ENCODE assay signal across 8 cellular contexts in genomic region chr19:49133621-49134454, GRCh38. TPM values are rescaled to one million over a fixed set of nuclear protein-coding genes. Genes with fewer than 3 reads are reported as not detected.
DNase-seq lines count a peak whose midpoint lies in the region; ATAC-seq and TF ChIP-seq lines count a peak whose summit lies in the region.

No MANE protein-coding gene starts in this region.

- peak overlapping the region; percentile 50 for H3K4me2 ChIP-seq in IMR-90 (ENCODE audit: low read depth, low read length)

- H3K14ac ChIP-seq in IMR-90 (replicated peaks; ENCODE audit: low read depth, low read length) = no peak overlapping the region

- peaks cover 24% of the 10 kb centered on the region for H3K4me1 Mint-ChIP-seq in activated naive CD4-positive, alpha-beta T cell treated with anti-CD3 and anti-CD28 coated beads, Interleukin-2, amount 50 U/mL, for 24 hours

- H3K4me3 ChIP-seq in IMR-90 (ENCODE audit: insufficient read depth, low read depth, low read length) (peak overlapping the region; percentile 33; the same call in 1 of the 2 replicates), iPS-18c (ENCODE audit: insufficient read depth, low read depth, low read length) (peak overlapping the region; percentile 41; the same call in 1 of the 2 replicates)

- H3K23ac ChIP-seq in IMR-90 (ENCODE audit: low read depth, low read length) = no peak overlapping the region

- peaks cover 2% of the 10 kb centered on the region for H3K4me1 ChIP-seq in IMR-90 (ENCODE audit: control insufficient read depth, insufficient read depth, low read length)

- no peak for TF ChIP-seq CTCF in IMR-90 (conservative IDR thresholded peaks at IDR 0.05; ENCODE audit: low read depth, low read length)
- no peak for TF ChIP-seq CTCF in GM10266 (IDR thresholded peaks at IDR 0.05; ENCODE audit: control insufficient read depth, insufficient read depth, low read depth, missing control alignments)

- peak; percentile 70 for DNase-seq in IMR-90
- peak; percentile 54 to 56 for DNase-seq in stimulated activated CD4-positive, alpha-beta T cell treated with anti-CD3 and anti-CD28 coated beads, Interleukin-4, amount 100 ng/mL, for 4 hours
- no peak for DNase-seq in DMS79 (lab: John Stamatoyannopoulos, UW)
- no peak for DNase-seq in GM10266 (ENCODE audit: extremely low spot score)
- DNase-seq in cerebellum (ENCODE audit: low spot score) = no peak

- no peaks in the 10 kb centered on the region for H3K9me3 Mint-ChIP-seq in activated naive CD4-positive, alpha-beta T cell treated with anti-CD3 and anti-CD28 coated beads, Interleukin-2, amount 50 U/mL, for 24 hours

- H3K36me3 Mint-ChIP-seq in activated naive CD4-positive, alpha-beta T cell treated with anti-CD3 and anti-CD28 coated beads, Interleukin-2, amount 50 U/mL, for 24 hours = no peaks in the 10 kb centered on the region

- intact Hi-C loops in IMR-90 (cut with micrococcal nuclease) = no loop called here

- H3K18ac ChIP-seq in IMR-90 (ENCODE audit: low read depth, low read length) = no peak overlapping the region

- H2BK20ac ChIP-seq in IMR-90 (ENCODE audit: low read depth, low read length) = no peak overlapping the region

- peaks cover 6% of the 10 kb centered on the region; the same call in 1 of the 2 replicates for H3K9me1 ChIP-seq in IMR-90 (ENCODE audit: insufficient read depth, low read length)

- no peaks in the 10 kb centered on the region for H3K27me3 ChIP-seq in IMR-90 (ENCODE audit: control insufficient read depth, insufficient read depth, low read length)

- peak overlapping the region in 1 of 2 experiments; percentile 70; a peak in 1 of 4 replicates for H4K8ac ChIP-seq in IMR-90 (ENCODE audit: low read depth in 2 of 2, low read length in 2 of 2)

- CTCF ChIA-PET in IMR-90 (lab: Yijun Ruan, JAX) = interaction anchor here (0.6 to 1.0 kb wide), 2 partner anchors 36 to 165 kb away, joined by 3 to 4 read pairs; no protein-coding TSS in a partner anchor

- H2AK9ac ChIP-seq in IMR-90 (replicated peaks; ENCODE audit: low read depth, low read length, poor library complexity) = peak overlapping the region; percentile 74

- H3K9me3 ChIP-seq in IMR-90 (ENCODE audit: control insufficient read depth, insufficient read depth, low read length) = no peaks in the 10 kb centered on the region
- no peaks in the 10 kb centered on the region for H3K9me3 ChIP-seq in iPS-18c (ENCODE audit: control insufficient read depth, insufficient read depth, low read length)

- H2BK15ac ChIP-seq in IMR-90 (ENCODE audit: low read depth, low read length) = no peak overlapping the region

- H4K5ac ChIP-seq in IMR-90 (ENCODE audit: low read depth, low read length) = no peak overlapping the region

- no peak for TF ChIP-seq POLR2A in IMR-90 (IDR thresholded peaks at IDR 0.05; ENCODE audit: low read depth, low read length)

- peaks cover 3% of the 10 kb centered on the region for H3K27me3 Mint-ChIP-seq in activated naive CD4-positive, alpha-beta T cell treated with anti-CD3 and anti-CD28 coated beads, Interleukin-2, amount 50 U/mL, for 24 hours

- H3K56ac ChIP-seq in IMR-90 (ENCODE audit: extremely low read depth, insufficient read depth, low read length) = no peak overlapping the region

- H2AFZ ChIP-seq in IMR-90 (replicated peaks; ENCODE audit: low read length, poor library complexity) = peak overlapping the region; percentile 88

- H2BK5ac ChIP-seq in IMR-90 (ENCODE audit: low read depth, low read length, poor library complexity, severe bottlenecking) = no peak overlapping the region

- H3K27ac Mint-ChIP-seq in activated naive CD4-positive, alpha-beta T cell treated with anti-CD3 and anti-CD28 coated beads, Interleukin-2, amount 50 U/mL, for 24 hours = peak overlapping the region; percentile 59

- H3K79me1 ChIP-seq in IMR-90 (ENCODE audit: low read depth in 1 of 2, low read length in 2 of 2) = no peaks in the 10 kb centered on the region

- H3K36me3 ChIP-seq in IMR-90 (ENCODE audit: control insufficient read depth, insufficient read depth, low read length) = no peaks in the 10 kb centered on the region

- peak; percentile 84 for ATAC-seq in IMR-90 (ENCODE audit: low read depth)
- no peak for ATAC-seq in GM21529 (IDR thresholded peaks at IDR 0.05; ENCODE audit: unreplicated experiment)

- H2BK120ac ChIP-seq in IMR-90 (ENCODE audit: low read depth, low read length) = no peak overlapping the region

- no peak overlapping the region for H2AK5ac ChIP-seq in IMR-90 (ENCODE audit: low read depth, low read length)

- H4K20me1 ChIP-seq in IMR-90 (ENCODE audit: insufficient read depth, low read length) = no peaks in the 10 kb centered on the region

- H3K4ac ChIP-seq in IMR-90 (ENCODE audit: low read depth, low read length) = no peak overlapping the region

- H3K9ac ChIP-seq in IMR-90 (ENCODE audit: low read depth, low read length) = no peak overlapping the region

- POLR2A ChIA-PET in IMR-90 (lab: Charles Lee; ENCODE audit: unreplicated experiment) = no interaction called here

- H3K27ac ChIP-seq in IMR-90 (ENCODE audit: insufficient read depth, low read length) = no peak overlapping the region

- peak overlapping the region; percentile 80 for H3K4me3 Mint-ChIP-seq in activated naive CD4-positive, alpha-beta T cell treated with anti-CD3 and anti-CD28 coated beads, Interleukin-2, amount 50 U/mL, for 24 hours

- no peak for TF ChIP-seq RAD21 in IMR-90 (IDR thresholded peaks at IDR 0.05; ENCODE audit: low read length)

- in situ Hi-C loops in IMR-90 (cut with MboI; ENCODE audit: low sequenced_read_pairs) = no loop called here

- WGBS in IMR-90 (ENCODE audit: extremely low coverage in 2 of 2, insufficient read length in 1 of 2), 2 experiments = 24% methylated on average over 13 of the region's 42 CpGs; no CpG with 5 or more reads in 1 of the 2 experiments

- dilution Hi-C loops in IMR-90 (cut with HindIII; ENCODE audit: low sequenced_read_pairs, unreplicated experiment) = no loop called here

- BruUV-seq in IMR-90 (replicated peaks; lab: Mats Ljungman, UMichigan) = no TSS peak

- no peak overlapping the region for H4K91ac ChIP-seq in IMR-90 (ENCODE audit: insufficient read depth, low read depth, low read length)

TF ChIP-seq in IMR-90, 13 proteins besides CTCF, POLR2A, EP300 and RAD21:
- TF ChIP-seq MAZ (IDR thresholded peaks at IDR 0.05; ENCODE audit: borderline replicate concordance, low read depth, low read length) = no peak
- no peak for TF ChIP-seq SMC3 (IDR thresholded peaks at IDR 0.05; ENCODE audit: low read depth, low read length)
- no peak for TF ChIP-seq CEBPB (IDR thresholded peaks at IDR 0.05; ENCODE audit: low read depth, low read length)
- TF ChIP-seq CHD1 (IDR thresholded peaks at IDR 0.05; ENCODE audit: low read depth, low read length) = no peak
- TF ChIP-seq RFX5 (IDR thresholded peaks at IDR 0.05; ENCODE audit: low read depth, low read length) = no peak
- no peak for TF ChIP-seq FOS (IDR thresholded peaks at IDR 0.05; ENCODE audit: low read depth, low read length)
- TF ChIP-seq RCOR1 (IDR thresholded peaks at IDR 0.05; ENCODE audit: insufficient replicate concordance, low read length) = no peak
- TF ChIP-seq BHLHE40 (IDR thresholded peaks at IDR 0.05; ENCODE audit: low read depth, low read length) = no peak
- TF ChIP-seq USF2 (IDR thresholded peaks at IDR 0.05; ENCODE audit: low read depth, low read length) = no peak
- no peak for TF ChIP-seq ELK1 (IDR thresholded peaks at IDR 0.05; ENCODE audit: borderline replicate concordance, low read depth, low read length)

RNA-seq across cellular contexts. Expression of gene PPFIA3, which starts 14.5 kb away (rescaled TPM):
- total RNA-seq in IMR-90 (2012; rRNA removed) (0.83 and 0.90 TPM in 2 replicates), cerebellum (32.6 TPM)
- 1.9 and 2.4 TPM in 2 replicates for polyA plus RNA-seq in IMR-90 (2012; rRNA removed)
- polyA plus RNA-seq in IMR-90 (2012; cell fraction: cytosol; rRNA removed) = 1.5 and 2.9 TPM in 2 replicates
- 5.7 and 7.5 TPM in 2 replicates for polyA plus RNA-seq in IMR-90 (2012; cell fraction: nucleus; rRNA removed; ENCODE audit: low replicate concordance)

RNA-seq across cellular contexts. Expression of gene C19orf73, which starts 14.9 kb away (rescaled TPM):
- total RNA-seq in IMR-90 (2012; rRNA removed) = 0.28 TPM in 1 of 2 replicates, not detected in the other
- 1.2 and 2.0 TPM in 2 replicates for polyA plus RNA-seq in IMR-90 (2012; rRNA removed)
- polyA plus RNA-seq in IMR-90 (2012; cell fraction: cytosol; rRNA removed) = 2.3 TPM in 2 replicates
- polyA plus RNA-seq in IMR-90 (2012; cell fraction: nucleus; rRNA removed; ENCODE audit: low replicate concordance) = 0.85 and 0.98 TPM in 2 replicates
- 1.5 TPM for total RNA-seq in cerebellum

RNA-seq across cellular contexts. Expression of gene LIN7B, which starts 19.7 kb away (rescaled TPM):
- total RNA-seq in IMR-90 (2012; rRNA removed) (2.8 and 3.8 TPM in 2 replicates), cerebellum (12.9 TPM)
- 8.0 and 9.9 TPM in 2 replicates for polyA plus RNA-seq in IMR-90 (2012; rRNA removed)
- 13.4 and 19.1 TPM in 2 replicates for polyA plus RNA-seq in IMR-90 (2012; cell fraction: cytosol; rRNA removed)
- 14.2 and 30.4 TPM in 2 replicates for polyA plus RNA-seq in IMR-90 (2012; cell fraction: nucleus; rRNA removed; ENCODE audit: low replicate concordance)

RNA-seq across cellular contexts. Expression of gene HRC, which starts 21.4 kb away (rescaled TPM):
- total RNA-seq in IMR-90 (2012; rRNA removed) = not detected in 2 replicates
- polyA plus RNA-seq in IMR-90 (2012; rRNA removed) = 0.03 TPM in 1 of 2 replicates, not detected in the other
- polyA plus RNA-seq in IMR-90 (2012; cell fraction: cytosol; rRNA removed) = 0.02 TPM in 1 of 2 replicates, not detected in the other
- 0.08 and 0.13 TPM in 2 replicates for polyA plus RNA-seq in IMR-90 (2012; cell fraction: nucleus; rRNA removed; ENCODE audit: low replicate concordance)
- 0.91 TPM for total RNA-seq in cerebellum

RNA-seq across cellular contexts. Expression of gene TRPM4, which starts 23.8 kb away (rescaled TPM):
- total RNA-seq in IMR-90 (2012; rRNA removed) (1.9 and 2.2 TPM in 2 replicates), cerebellum (5.7 TPM)
- polyA plus RNA-seq in IMR-90 (2012; rRNA removed) = 17.4 and 19.7 TPM in 2 replicates
- 10.1 and 12.8 TPM in 2 replicates for polyA plus RNA-seq in IMR-90 (2012; cell fraction: cytosol; rRNA removed)
- 115 and 216 TPM in 2 replicates for polyA plus RNA-seq in IMR-90 (2012; cell fraction: nucleus; rRNA removed; ENCODE audit: low replicate concordance)

Comparison
In these comparisons a context has a peak if more than half of its experiments do, and no peak if none do; other contexts are left out.
1. DNase-seq: peak in IMR-90 (single experiment) and stimulated activated CD4-positive, alpha-beta T cell treated with anti-CD3 and anti-CD28 coated beads, Interleukin-4, amount 100 ng/mL, for 4 hours (2 of 2); none in DMS79 (single experiment), GM10266 (single experiment) and cerebellum (single experiment).
2. RNA of gene PPFIA3, which starts 14.5 kb away (total RNA-seq): 32.6 TPM in cerebellum (single experiment); 0.83 to 0.90 TPM in IMR-90; every median in the first group is over 10 times any median in the second.